ENCODE assay signal across 17 cellular contexts in the genomic region with DNA sequence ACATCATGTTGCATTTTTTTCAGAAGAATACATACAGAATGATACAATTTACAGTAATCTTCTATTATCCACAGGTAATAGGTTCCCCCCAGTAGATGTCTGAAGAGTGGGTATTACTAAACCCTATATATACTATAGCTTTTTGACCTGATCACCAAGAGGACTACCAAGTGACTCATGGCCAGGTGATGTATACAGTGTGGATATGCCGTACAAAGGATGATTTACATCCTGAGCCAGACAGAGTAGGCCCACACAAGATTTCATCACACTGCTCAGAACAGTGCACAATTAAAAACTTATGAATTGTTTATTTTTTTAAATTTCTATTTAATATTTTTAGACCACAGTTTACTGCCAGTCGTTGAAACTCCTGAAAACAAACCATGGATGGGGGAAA.
"Had no signal": no experiment of that assay in that cellular context is flagged by ENCODE, and none has a peak within 500 bp of the region (broad histone marks: within the 10 kb centered on the region; RNA-seq: fewer than 3 reads in every experiment).

No MANE protein-coding gene starts in this region.

- H3K27ac ChIP-seq: coronary artery, psoas muscle, thoracic aorta, upper lobe of left lung had no signal

- H3K36me3 ChIP-seq: thoracic aorta, upper lobe of left lung had no signal

- H3K4me3 ChIP-seq: coronary artery, psoas muscle, thoracic aorta, upper lobe of left lung had no signal

- H3K27me3 ChIP-seq: upper lobe of left lung had no signal

- FAIRE-seq: small intestine had no signal

- DNase-seq: activated CD4-positive, alpha-beta T cell treated with anti-CD3 and anti-CD28 coated beads, Interleukin-2, amount 10 ng/mL, durations not matched to agents 7 days and 5 days; activated CD8-positive, alpha-beta T cell treated with anti-CD3 and anti-CD28 coated beads, Interleukin-2, amount 10 ng/mL, durations not matched to agents 7 days and 5 days; activated naive CD4-positive, alpha-beta T cell treated with anti-CD3 and anti-CD28 coated beads for 36 hours; activated T-cell treated with anti-CD3 and anti-CD28 coated beads, Interleukin-2, amount 50 U/mL, for 24 hours; anterior cingulate cortex; left cardiac atrium; mesendoderm; naive thymus-derived CD8-positive, alpha-beta T cell; psoas muscle; right cardiac atrium; small intestine; stimulated activated CD4-positive, alpha-beta T cell treated with anti-CD3 and anti-CD28 coated beads, Interleukin-4, amount 100 ng/mL, for 24 hours; upper lobe of left lung had no signal

- ATAC-seq: activated CD4-positive, CD25-positive, alpha-beta regulatory T cell treated with anti-CD3 and anti-CD28 coated beads, Interleukin-2, amount 50 U/mL, for 24 hours; activated CD8-positive, alpha-beta T cell treated with anti-CD3 and anti-CD28 coated beads, Interleukin-2, amount 10 ng/mL, durations not matched to agents 7 days and 5 days; left cardiac atrium; naive thymus-derived CD8-positive, alpha-beta T cell; psoas muscle; right cardiac atrium; stimulated activated memory B cell treated with anti-CD40 and anti-IgM and Interleukin-4, amounts not matched to agents 10 μg/mL and 1 μg/mL and 100 μg/mL, for 72 hours had no signal

- H3K9me3 ChIP-seq: psoas muscle, thoracic aorta, upper lobe of left lung had no signal

- H3K4me1 ChIP-seq: psoas muscle had no signal
